In the genomic region with DNA sequence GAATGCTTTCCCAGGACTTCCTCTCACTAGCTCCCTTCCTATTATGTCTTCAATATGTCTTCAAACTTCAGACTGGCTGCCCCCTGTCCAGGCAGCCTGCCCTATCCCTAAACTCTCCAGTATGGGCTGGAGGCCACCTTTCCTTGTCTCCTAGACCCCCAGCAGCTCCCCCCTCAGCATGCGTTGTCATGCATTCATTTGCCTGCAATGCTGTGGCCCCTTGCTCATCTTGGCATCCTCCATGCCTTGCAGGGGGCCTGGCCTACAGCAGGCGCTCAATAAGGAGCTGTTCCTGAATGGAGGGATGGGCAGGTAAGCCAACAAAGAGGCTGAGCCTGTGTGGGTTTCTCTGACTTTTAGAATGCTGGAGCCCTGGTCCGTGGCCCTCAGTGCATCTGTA, we compare ENCODE assay signal across 24 cellular contexts.
"Had no signal": no experiment of that assay in that cellular context is flagged by ENCODE, and none has a peak within 500 bp of the region (broad histone marks: within the 10 kb centered on the region; RNA-seq: fewer than 3 reads in every experiment).

No MANE protein-coding gene starts in this region.

- H3K27me3 Mint-ChIP-seq: activated CD8-positive, alpha-beta memory T cell treated with anti-CD3 and anti-CD28 coated beads, Interleukin-2, amount 10 ng/mL, durations not matched to agents 7 days and 5 days; activated naive CD8-positive, alpha-beta T cell; activated T-cell treated with anti-CD3 and anti-CD28 coated beads, Interleukin-2, amount 50 U/mL, for 24 hours; IgD-negative memory B cell had no signal

- DNase-seq: activated CD4-positive, alpha-beta T cell treated with anti-CD3 and anti-CD28 coated beads for 48 hours; activated CD4-positive, alpha-beta T cell treated with anti-CD3 and anti-CD28 coated beads, Interleukin-2, amount 50 U/mL, for 4 hours; activated CD4-positive, CD25-positive, alpha-beta regulatory T cell treated with anti-CD3 and anti-CD28 coated beads, Interleukin-2, amount 50 U/mL, for 72 hours; activated CD8-positive, alpha-beta memory T cell treated with anti-CD3 and anti-CD28 coated beads, Interleukin-2, amount 10 ng/mL, durations not matched to agents 7 days and 5 days; activated gamma-delta T cell; activated naive CD4-positive, alpha-beta T cell treated with anti-CD3 and anti-CD28 coated beads for 36 hours; activated T-cell treated with anti-CD3 and anti-CD28 coated beads, Interleukin-2, amount 50 U/mL, for 24 hours; adrenal gland; anterior cingulate cortex; caudate nucleus; KG1; NCI-H1048; NCI-H1417 treated with DMSO at 0.1 percent for 48 hours; NCI-H1694; NCI-H2029 treated with DMSO at 0.1 percent for 48 hours; NCI-H510A treated with DMSO at 0.1 percent for 48 hours; PC-3; SHP77 treated with DMSO at 0.1 percent for 48 hours; T-helper 9 cell had no signal

- H3K4me3 Mint-ChIP-seq: activated CD8-positive, alpha-beta memory T cell treated with anti-CD3 and anti-CD28 coated beads, Interleukin-2, amount 10 ng/mL, durations not matched to agents 7 days and 5 days; activated naive CD4-positive, alpha-beta T cell treated with anti-CD3 and anti-CD28 coated beads for 36 hours; activated naive CD8-positive, alpha-beta T cell; activated T-cell treated with anti-CD3 and anti-CD28 coated beads, Interleukin-2, amount 50 U/mL, for 24 hours; IgD-negative memory B cell; T-helper 1 cell treated with Interleukin-12 subunit alpha and Interleukin-12 subunit beta and Interleukin-4 antibody, amounts not matched to agents 30 μg/mL and 1 μg/mL, for 36 hours; WTC11 had no signal

- H3K4me3 ChIP-seq: adrenal gland, breast epithelium had no signal

- H3K9me3 ChIP-seq: adrenal gland, breast epithelium had no signal

- ATAC-seq: activated CD8-positive, alpha-beta memory T cell treated with anti-CD3 and anti-CD28 coated beads, Interleukin-2, amount 10 ng/mL, durations not matched to agents 7 days and 5 days; PC-3; WTC11 had no signal

- H3K36me3 Mint-ChIP-seq: activated CD8-positive, alpha-beta memory T cell treated with anti-CD3 and anti-CD28 coated beads, Interleukin-2, amount 10 ng/mL, durations not matched to agents 7 days and 5 days; activated naive CD8-positive, alpha-beta T cell; WTC11 had no signal

- H3K27me3 ChIP-seq: adrenal gland, breast epithelium had no signal

- H3K4me1 ChIP-seq: breast epithelium had no signal

- H3K9me3 Mint-ChIP-seq: activated naive CD4-positive, alpha-beta T cell treated with anti-CD3 and anti-CD28 coated beads for 36 hours; activated T-cell treated with anti-CD3 and anti-CD28 coated beads, Interleukin-2, amount 50 U/mL, for 24 hours; IgD-negative memory B cell; T-helper 1 cell treated with Interleukin-12 subunit alpha and Interleukin-12 subunit beta and Interleukin-4 antibody, amounts not matched to agents 30 μg/mL and 1 μg/mL, for 36 hours; WTC11 had no signal

- H3K27ac Mint-ChIP-seq: activated CD8-positive, alpha-beta memory T cell treated with anti-CD3 and anti-CD28 coated beads, Interleukin-2, amount 10 ng/mL, durations not matched to agents 7 days and 5 days; activated naive CD4-positive, alpha-beta T cell treated with anti-CD3 and anti-CD28 coated beads for 36 hours; activated naive CD8-positive, alpha-beta T cell; activated T-cell treated with anti-CD3 and anti-CD28 coated beads, Interleukin-2, amount 50 U/mL, for 24 hours; IgD-negative memory B cell; T-helper 1 cell treated with Interleukin-12 subunit alpha and Interleukin-12 subunit beta and Interleukin-4 antibody, amounts not matched to agents 30 μg/mL and 1 μg/mL, for 36 hours; WTC11 had no signal

- H3K36me3 ChIP-seq: adrenal gland, breast epithelium had no signal
